Comparison of ENCODE assay signal across 1 cellular context in the genomic region with DNA sequence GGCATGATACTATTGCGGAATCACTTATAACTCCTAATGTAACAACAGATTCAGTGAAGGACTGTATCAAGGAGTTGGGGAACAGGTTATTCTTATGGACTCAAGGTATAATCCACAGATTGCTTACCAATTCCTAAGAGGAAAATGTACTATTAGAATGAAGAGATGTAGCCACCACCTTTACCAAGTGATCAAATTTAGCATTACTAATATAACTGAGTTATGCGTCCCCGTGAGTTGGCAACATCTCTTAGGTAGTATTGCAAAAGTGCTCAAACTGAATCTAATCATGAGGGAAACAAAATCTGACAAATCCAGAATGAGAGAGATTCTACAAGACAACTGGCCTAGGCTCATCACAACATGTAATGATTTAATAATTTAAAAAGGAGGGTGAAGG.
TF ChIP-seq lines count a peak whose summit lies in the region.

No MANE protein-coding gene starts in this region.

TF ChIP-seq in K562, 482 proteins besides CTCF, POLR2A, EP300 and RAD21:
- TF ChIP-seq MECOM (CRISPR knock-in tag; IDR thresholded peaks at IDR 0.05) (no peak), CEBPB (tag; IDR thresholded peaks at IDR 0.05) (peak; percentile 36; the same call in 1 of the 2 replicates)
